10 cellular contexts compared by ENCODE assay signal in genomic region chr3:43997788-43998373, GRCh38.
DNase-seq lines count a peak whose midpoint lies in the region; ATAC-seq, FAIRE-seq and TF ChIP-seq lines count a peak whose summit lies in the region.
"Had no signal": no experiment of that assay in that cellular context is flagged by ENCODE, and none has a peak within 500 bp of the region (broad histone marks: within the 10 kb centered on the region; RNA-seq: fewer than 3 reads in every experiment).

No MANE protein-coding gene starts in this region.

- peak overlapping the region; percentile 66 for H3K4me3 Mint-ChIP-seq in mesothelial cell of epicardium

- POLR2A ChIA-PET in GM12878 (lab: Charles Lee): interaction anchor here (0.7 to 2.5 kb wide), 5 partner anchors 45 to 147 kb away, joined by 3 to 9 read pairs (median 4); no protein-coding TSS in a partner anchor

- in situ Hi-C loops in GM12878 (cut with MboI): loop anchor here (10.0 kb wide), 1 partner anchor 197 kb away; no protein-coding TSS in a partner anchor

- intact Hi-C loops in GM12878 (cut with micrococcal nuclease; ENCODE audit: unreplicated experiment): loop anchor here (2.0 to 10.0 kb wide), 4 partner anchors 49 to 233 kb away; no protein-coding TSS in a partner anchor

- no peak for TF ChIP-seq RAD21 in GM12878 (IDR thresholded peaks at IDR 0.05; ENCODE audit: insufficient read depth, low read depth, low read length)

- no peak overlapping the region for H3K27ac ChIP-seq in GM12878 (ENCODE audit: control insufficient read depth, insufficient read depth)
- H3K27ac ChIP-seq in gastroesophageal sphincter: no peak overlapping the region
- H3K27ac ChIP-seq: adrenal gland had no signal

- CTCF ChIA-PET in GM12878 (lab: Yijun Ruan, JAX): interaction anchor here (0.7 to 6.4 kb wide), 8 partner anchors 22 to 1159 kb away, joined by 3 to 47 read pairs (median 5); no protein-coding TSS in a partner anchor

- no peak overlapping the region for H3K27ac Mint-ChIP-seq in mesothelial cell of epicardium

- no TSS peak for BruUV-seq in GM12878 (replicated peaks; lab: Mats Ljungman, UMichigan)

- 7% methylated on average over 34 of the region's 34 CpGs for WGBS in GM12878 (ENCODE audit: insufficient coverage, insufficient replicate concordance, low lambda C conversion rate, missing lambda C conversion rate)
- WGBS in gastroesophageal sphincter (ENCODE audit: low coverage in 1 of 2), 2 donors: 0 to 2% methylated on average over 6 to 11 of the region's 34 CpGs

- peaks cover 35% of the 10 kb centered on the region for H3K79me2 ChIP-seq in GM12878 (ENCODE audit: control insufficient read depth, insufficient read depth, low read length)

- TF ChIP-seq POLR2A in GM12878 (IDR thresholded peaks at IDR 0.05; ENCODE audit: low read depth, low read length) (no peak), gastroesophageal sphincter (IDR thresholded peaks at IDR 0.05) (no peak)

- H3K9ac ChIP-seq in GM12878 (ENCODE audit: control insufficient read depth, insufficient read depth, low read length): peak overlapping the region; percentile 37; the same call in 1 of the 2 replicates

- peak overlapping the region; percentile 15; the same call in 1 of the 2 replicates for H2AFZ ChIP-seq in GM12878 (ENCODE audit: control insufficient read depth, low read depth, low read length)

- RAD21 ChIA-PET in GM12878 (lab: Charles Lee; ENCODE audit: unreplicated experiment): interaction anchor here (0.6 to 4.9 kb wide), 9 partner anchors 9 to 235 kb away, joined by 3 to 24 read pairs (median 3); no protein-coding TSS in a partner anchor

- H3K27me3 ChIP-seq in BE2C: peaks cover 8% of the 10 kb centered on the region
- peaks cover 16 to 18% of the 10 kb centered on the region in 2 experiments for H3K27me3 ChIP-seq in GM12878 (replicated peaks in 1 of 2; ENCODE audit: control insufficient read depth in 2 of 2, insufficient read depth in 2 of 2, low read length in 1 of 2)
- H3K27me3 ChIP-seq in gastroesophageal sphincter: peaks cover 100% of the 10 kb centered on the region

- SMC1A ChIA-PET in GM12878 (lab: Charles Lee; ENCODE audit: uncharacterized antibody, unreplicated experiment): interaction anchor here (0.7 to 3.7 kb wide), 10 partner anchors 10 to 201 kb away, joined by 3 to 20 read pairs (median 4); no protein-coding TSS in a partner anchor

- TF ChIP-seq CTCF in BE2C (IDR thresholded peaks at IDR 0.05; ENCODE audit: low read depth, low read length) (no peak), GM12878 (IDR thresholded peaks at IDR 0.05 in 2 of 3, conservative IDR thresholded peaks at IDR 0.05 in 1 of 3; ENCODE audit: control insufficient read depth in 2 of 3, extremely low read depth in 1 of 3, insufficient read depth in 1 of 3, low read depth in 3 of 3, low read length in 3 of 3) (no peak), mesothelial cell of epicardium (IDR thresholded peaks at IDR 0.05; ENCODE audit: unreplicated experiment) (no peak), gastroesophageal sphincter (IDR thresholded peaks at IDR 0.05) (no peak)

- peaks cover 38% of the 10 kb centered on the region for H3K4me1 Mint-ChIP-seq in mesothelial cell of epicardium

- no peak for FAIRE-seq in GM12878 (lab: Jason Lieb, UNC)

- TF ChIP-seq EP300 in GM12878 (IDR thresholded peaks at IDR 0.05; ENCODE audit: borderline replicate concordance in 1 of 2, control insufficient read depth in 1 of 2, low read depth in 2 of 2, low read length in 2 of 2) (no peak), gastroesophageal sphincter (IDR thresholded peaks at IDR 0.05) (no peak)

- H4K20me1 ChIP-seq in GM12878 (ENCODE audit: control insufficient read depth, insufficient read depth): no peaks in the 10 kb centered on the region

- H3K4me1 ChIP-seq in BE2C: no peaks in the 10 kb centered on the region
- H3K4me1 ChIP-seq in GM12878 (ENCODE audit: control insufficient read depth, insufficient read depth, low read length): peaks cover 15% of the 10 kb centered on the region
- peaks cover 0 to 55% (median 40%) of the 10 kb centered on the region in 3 donors for H3K4me1 ChIP-seq in gastroesophageal sphincter

- peak overlapping the region; percentile 95 for H3K4me2 ChIP-seq in GM12878 (ENCODE audit: control insufficient read depth, insufficient read depth)

- H3K4me3 ChIP-seq in BE2C (ENCODE audit: low read depth, low read length) (peak overlapping the region; percentile 76), GM12878 (peak overlapping the region; percentile 83), gastroesophageal sphincter (peak overlapping the region in 1 of 2 donors; percentile 61)

- H3K36me3 Mint-ChIP-seq in mesothelial cell of epicardium: no peaks in the 10 kb centered on the region

- H3K9me3 ChIP-seq in BE2C (no peaks in the 10 kb centered on the region), GM12878 (replicated peaks; ENCODE audit: control insufficient read depth, insufficient read depth, low read length) (no peaks in the 10 kb centered on the region), gastroesophageal sphincter (peaks cover 0 to 9% (median 0%) of the 10 kb centered on the region in 3 donors)
- H3K9me3 ChIP-seq: adrenal gland had no signal

- no peaks in the 10 kb centered on the region for H3K36me3 ChIP-seq in BE2C
- H3K36me3 ChIP-seq in GM12878 (ENCODE audit: control insufficient read depth in 2 of 2, insufficient read depth in 2 of 2, low read length in 1 of 2): no peaks in the 10 kb centered on the region
- no peaks in the 10 kb centered on the region for H3K36me3 ChIP-seq in gastroesophageal sphincter
- H3K36me3 ChIP-seq: adrenal gland had no signal

- ATAC-seq in GM12878 (no peak), HG03139 (IDR thresholded peaks at IDR 0.05; ENCODE audit: unreplicated experiment) (no peak), gastroesophageal sphincter (no peak), HG02571 (IDR thresholded peaks at IDR 0.05; ENCODE audit: unreplicated experiment) (no peak)

- H3K9me3 Mint-ChIP-seq in mesothelial cell of epicardium: peaks cover 5% of the 10 kb centered on the region

- peaks cover 95% of the 10 kb centered on the region for H3K27me3 Mint-ChIP-seq in mesothelial cell of epicardium (ENCODE audit: low read depth)

- DNase-seq in BE2C: no peak
- DNase-seq in HK-2 (ENCODE audit: unreplicated experiment): peak; percentile 26
- DNase-seq in GM12878 (ENCODE audit: low read depth, low spot score): no peak
- DNase-seq in mesothelial cell of epicardium (ENCODE audit: low spot score in 2 of 2, unreplicated experiment in 2 of 2): no peak
- DNase-seq in NCI-H2171 (lab: John Stamatoyannopoulos, UW): no peak
- DNase-seq: adrenal gland, NCI-H1694 had no signal

TF ChIP-seq in GM12878, 131 proteins besides CTCF, POLR2A, EP300 and RAD21:
- TF ChIP-seq MAX (IDR thresholded peaks at IDR 0.05; ENCODE audit: low read depth, low read length): no peak
